In genomic region chr16:47234-47633, GRCh38 we compare ENCODE assay signal across 2 cellular contexts.
TF ChIP-seq lines count a peak whose summit lies in the region.

No MANE protein-coding gene starts in this region.

TF ChIP-seq in IMR-90, 13 proteins besides CTCF, POLR2A, EP300 and RAD21:
- TF ChIP-seq FOS (IDR thresholded peaks at IDR 0.05; ENCODE audit: low read depth, low read length): no peak
- no peak for TF ChIP-seq NFE2L2 (IDR thresholded peaks at IDR 0.05; ENCODE audit: low read depth, low read length)
- TF ChIP-seq CEBPB (IDR thresholded peaks at IDR 0.05; ENCODE audit: low read depth, low read length): no peak
- TF ChIP-seq, protein P1, sequence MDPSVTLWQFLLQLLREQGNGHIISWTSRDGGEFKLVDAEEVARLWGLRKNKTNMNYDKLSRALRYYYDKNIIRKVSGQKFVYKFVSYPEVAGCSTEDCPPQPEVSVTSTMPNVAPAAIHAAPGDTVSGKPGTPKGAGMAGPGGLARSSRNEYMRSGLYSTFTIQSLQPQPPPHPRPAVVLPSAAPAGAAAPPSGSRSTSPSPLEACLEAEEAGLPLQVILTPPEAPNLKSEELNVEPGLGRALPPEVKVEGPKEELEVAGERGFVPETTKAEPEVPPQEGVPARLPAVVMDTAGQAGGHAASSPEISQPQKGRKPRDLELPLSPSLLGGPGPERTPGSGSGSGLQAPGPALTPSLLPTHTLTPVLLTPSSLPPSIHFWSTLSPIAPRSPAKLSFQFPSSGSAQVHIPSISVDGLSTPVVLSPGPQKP (IDR thresholded peaks at IDR 0.05; ENCODE audit: borderline replicate concordance, low read depth, low read length): no peak
- no peak for TF ChIP-seq CHD1 (IDR thresholded peaks at IDR 0.05; ENCODE audit: low read depth, low read length)
- TF ChIP-seq SMC3 (IDR thresholded peaks at IDR 0.05; ENCODE audit: low read depth, low read length): no peak
- no peak for TF ChIP-seq MAFK (IDR thresholded peaks at IDR 0.05; ENCODE audit: low read depth, low read length)
- TF ChIP-seq MAZ (IDR thresholded peaks at IDR 0.05; ENCODE audit: borderline replicate concordance, low read depth, low read length): no peak
- no peak for TF ChIP-seq USF2 (IDR thresholded peaks at IDR 0.05; ENCODE audit: low read depth, low read length)
- no peak for TF ChIP-seq MXI1 (IDR thresholded peaks at IDR 0.05; ENCODE audit: borderline replicate concordance, low read depth, low read length)
- TF ChIP-seq RCOR1 (IDR thresholded peaks at IDR 0.05; ENCODE audit: insufficient replicate concordance, low read length): no peak
- TF ChIP-seq BHLHE40 (IDR thresholded peaks at IDR 0.05; ENCODE audit: low read depth, low read length): no peak
- TF ChIP-seq RFX5 (IDR thresholded peaks at IDR 0.05; ENCODE audit: low read depth, low read length): no peak

TF ChIP-seq in WTC11, 78 proteins besides CTCF, POLR2A, EP300 and RAD21:
- TF ChIP-seq ZNF219 (CRISPR knock-in tag; IDR thresholded peaks at IDR 0.05; ENCODE audit: borderline replicate concordance) (no peak), E2F1 (CRISPR knock-in tag; IDR thresholded peaks at IDR 0.05) (no peak), CREB1 (CRISPR knock-in tag; IDR thresholded peaks at IDR 0.05) (no peak), PRRX2 (CRISPR knock-in tag; IDR thresholded peaks at IDR 0.05) (no peak), USF2 (CRISPR knock-in tag; IDR thresholded peaks at IDR 0.05) (no peak), ZNF317 (CRISPR knock-in tag; IDR thresholded peaks at IDR 0.05; ENCODE audit: borderline replicate concordance, low read depth) (no peak), NFATC4 (CRISPR knock-in tag; IDR thresholded peaks at IDR 0.05) (no peak), NR2C2 (CRISPR knock-in tag; IDR thresholded peaks at IDR 0.05) (no peak)
- TF ChIP-seq, protein P2, sequence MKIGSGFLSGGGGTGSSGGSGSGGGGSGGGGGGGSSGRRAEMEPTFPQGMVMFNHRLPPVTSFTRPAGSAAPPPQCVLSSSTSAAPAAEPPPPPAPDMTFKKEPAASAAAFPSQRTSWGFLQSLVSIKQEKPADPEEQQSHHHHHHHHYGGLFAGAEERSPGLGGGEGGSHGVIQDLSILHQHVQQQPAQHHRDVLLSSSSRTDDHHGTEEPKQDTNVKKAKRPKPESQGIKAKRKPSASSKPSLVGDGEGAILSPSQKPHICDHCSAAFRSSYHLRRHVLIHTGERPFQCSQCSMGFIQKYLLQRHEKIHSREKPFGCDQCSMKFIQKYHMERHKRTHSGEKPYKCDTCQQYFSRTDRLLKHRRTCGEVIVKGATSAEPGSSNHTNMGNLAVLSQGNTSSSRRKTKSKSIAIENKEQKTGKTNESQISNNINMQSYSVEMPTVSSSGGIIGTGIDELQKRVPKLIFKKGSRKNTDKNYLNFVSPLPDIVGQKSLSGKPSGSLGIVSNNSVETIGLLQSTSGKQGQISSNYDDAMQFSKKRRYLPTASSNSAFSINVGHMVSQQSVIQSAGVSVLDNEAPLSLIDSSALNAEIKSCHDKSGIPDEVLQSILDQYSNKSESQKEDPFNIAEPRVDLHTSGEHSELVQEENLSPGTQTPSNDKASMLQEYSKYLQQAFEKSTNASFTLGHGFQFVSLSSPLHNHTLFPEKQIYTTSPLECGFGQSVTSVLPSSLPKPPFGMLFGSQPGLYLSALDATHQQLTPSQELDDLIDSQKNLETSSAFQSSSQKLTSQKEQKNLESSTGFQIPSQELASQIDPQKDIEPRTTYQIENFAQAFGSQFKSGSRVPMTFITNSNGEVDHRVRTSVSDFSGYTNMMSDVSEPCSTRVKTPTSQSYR (CRISPR knock-in tag; IDR thresholded peaks at IDR 0.05): no peak
- TF ChIP-seq, protein P3, sequence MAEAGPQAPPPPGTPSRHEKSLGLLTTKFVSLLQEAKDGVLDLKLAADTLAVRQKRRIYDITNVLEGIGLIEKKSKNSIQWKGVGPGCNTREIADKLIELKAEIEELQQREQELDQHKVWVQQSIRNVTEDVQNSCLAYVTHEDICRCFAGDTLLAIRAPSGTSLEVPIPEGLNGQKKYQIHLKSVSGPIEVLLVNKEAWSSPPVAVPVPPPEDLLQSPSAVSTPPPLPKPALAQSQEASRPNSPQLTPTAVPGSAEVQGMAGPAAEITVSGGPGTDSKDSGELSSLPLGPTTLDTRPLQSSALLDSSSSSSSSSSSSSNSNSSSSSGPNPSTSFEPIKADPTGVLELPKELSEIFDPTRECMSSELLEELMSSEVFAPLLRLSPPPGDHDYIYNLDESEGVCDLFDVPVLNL (CRISPR knock-in tag; IDR thresholded peaks at IDR 0.05; ENCODE audit: borderline replicate concordance, low read depth): no peak
